ENCODE assay signal across 8 cellular contexts in the genomic region with DNA sequence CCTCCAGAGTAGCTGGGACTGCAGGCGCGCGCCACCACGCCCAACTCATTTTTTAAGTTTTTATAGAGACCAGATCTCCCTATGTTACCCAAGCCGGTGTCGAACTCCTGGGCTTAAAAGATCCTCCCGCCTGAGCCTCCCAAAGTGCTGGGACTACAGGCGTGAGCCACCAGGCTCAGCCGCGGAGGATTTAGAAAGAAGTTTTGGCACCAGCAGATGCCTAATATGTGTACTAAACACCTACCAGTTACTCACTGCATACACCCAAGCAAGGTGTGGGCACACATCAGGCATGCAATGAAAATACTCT. TPM values are rescaled to one million over a fixed set of nuclear protein-coding genes. Genes with fewer than 3 reads are reported as not detected.
A peak's percentile ranks its signal among the peaks of the same experiment; 100 is the strongest.
DNase-seq lines count a peak whose midpoint lies in the region; ATAC-seq and TF ChIP-seq lines count a peak whose summit lies in the region.

No MANE protein-coding gene starts in this region.

- H3K4me3 ChIP-seq in GM08714 (ENCODE audit: low read length), result peak overlapping the region; percentile 76; the same call in 1 of the 2 replicates
- peak overlapping the region; percentile 99 for H3K4me3 ChIP-seq in SK-N-MC
- H3K4me3 ChIP-seq in fibroblast of mammary gland (ENCODE audit: control insufficient read depth, low read depth, low read length), result peak overlapping the region; percentile 88
- peak overlapping the region; percentile 89 for H3K4me3 ChIP-seq in psoas muscle

- peaks cover 12% of the 10 kb centered on the region for H3K4me1 ChIP-seq in psoas muscle

- H3K9me3 ChIP-seq in SK-N-MC (ENCODE audit: low read depth, low read length) (no peaks in the 10 kb centered on the region; the same call in 1 of the 2 replicates), psoas muscle (peaks cover 17% of the 10 kb centered on the region)

- H3K9ac ChIP-seq in SK-N-MC (ENCODE audit: insufficient read length), result no peak overlapping the region

- ATAC-seq in psoas muscle (no peak), HG02884 (IDR thresholded peaks at IDR 0.05; ENCODE audit: unreplicated experiment) (no peak), HG02970 (IDR thresholded peaks at IDR 0.05; ENCODE audit: low FRiP score, unreplicated experiment) (no peak)

- H3K27ac ChIP-seq in SK-N-MC (no peak overlapping the region), psoas muscle (peak overlapping the region; percentile 86)

- 57 to 64% (median 63%) methylated on average over 10 of the region's 10 CpGs for WGBS in psoas muscle, 3 donors

- H3K27me3 ChIP-seq in psoas muscle (ENCODE audit: insufficient read depth in 3 of 3, low read length in 2 of 3), result no peaks in the 10 kb centered on the region

- TF ChIP-seq CTCF in fibroblast of mammary gland (conservative IDR thresholded peaks at IDR 0.05; ENCODE audit: control insufficient read depth, insufficient read depth, low read depth, low read length), result no peak
- no peak for TF ChIP-seq CTCF in psoas muscle (IDR thresholded peaks at IDR 0.05)
- no peak for TF ChIP-seq CTCF in GM20000 (IDR thresholded peaks at IDR 0.05; ENCODE audit: extremely low read depth, missing control alignments)

- H3K36me3 ChIP-seq in SK-N-MC (ENCODE audit: insufficient read depth, low read length), result no peaks in the 10 kb centered on the region
- no peaks in the 10 kb centered on the region for H3K36me3 ChIP-seq in psoas muscle (ENCODE audit: insufficient read depth in 1 of 2, low read depth in 1 of 2)

- no peak for DNase-seq in SK-N-MC (ENCODE audit: low read depth, low spot score)
- DNase-seq in fibroblast of mammary gland (ENCODE audit: low read depth), result no peak
- no peak for DNase-seq in psoas muscle
- no peak for DNase-seq in kidney tubule cell (ENCODE audit: low spot score)
- no peak for DNase-seq in GM20000 (ENCODE audit: low spot score)

- intact Hi-C loops in psoas muscle (cut with DNase I), result no loop called here

RNA-seq across cellular contexts. Expression of a gene that starts 0.5 kb away (rescaled TPM):
- total RNA-seq in psoas muscle, result 1 to 10 TPM in 1 of 4 donors, under 1 TPM in 3; 0.69 to 3.5 (median 0.91) TPM
- polyA plus RNA-seq in psoas muscle, result 1 to 10 TPM in 1 of 3 donors, under 1 TPM in 2; 0.24 to 2.5 (median 0.55) TPM

RNA-seq across cellular contexts. Expression of a gene that starts 39.0 kb away (rescaled TPM):
- total RNA-seq in psoas muscle, result 1 to 10 TPM in 3 of 4 donors, under 1 TPM in 1; 0.55 to 2.1 (median 1.4) TPM
- polyA plus RNA-seq in psoas muscle, result 1 to 10 TPM in 2 of 3 donors, under 1 TPM in 1; 1.00 to 1.2 (median 1.1) TPM
